In genomic region chr16:67311607-67312449, GRCh38 we compare ENCODE assay signal across 1 cellular context.
TF ChIP-seq lines count a peak whose summit lies in the region.

No MANE protein-coding gene starts in this region.

TF ChIP-seq in K562, 482 proteins besides CTCF, POLR2A, EP300 and RAD21 (continued from another document):
- peak; percentile 53; the same call in 1 of the 2 replicates for TF ChIP-seq ELF4 (CRISPR knock-in tag; IDR thresholded peaks at IDR 0.05)
- no peak for TF ChIP-seq ZNF512 (tag; IDR thresholded peaks at IDR 0.05)
- no peak for TF ChIP-seq TAF9B (IDR thresholded peaks at IDR 0.05; ENCODE audit: partially characterized antibody)
- no peak for TF ChIP-seq SNAPC5 (CRISPR knock-in tag; IDR thresholded peaks at IDR 0.05)
- no peak for TF ChIP-seq ZBTB9 (CRISPR knock-in tag; IDR thresholded peaks at IDR 0.05)
- no peak for TF ChIP-seq MITF (IDR thresholded peaks at IDR 0.05)
- TF ChIP-seq ZNF318 (IDR thresholded peaks at IDR 0.05; ENCODE audit: borderline replicate concordance in 1 of 2, low read depth in 1 of 2), result 0 out of 4 replicates have a peak, but pooled peaks of 1 of the 2 experiments have one; percentile 45
- no peak for TF ChIP-seq HMGXB4 (CRISPR knock-in tag; IDR thresholded peaks at IDR 0.05)
- no peak for TF ChIP-seq JUNB (CRISPR knock-in tag; conservative IDR thresholded peaks at IDR 0.05)
